ENCODE assay signal across 13 cellular contexts in the genomic region with DNA sequence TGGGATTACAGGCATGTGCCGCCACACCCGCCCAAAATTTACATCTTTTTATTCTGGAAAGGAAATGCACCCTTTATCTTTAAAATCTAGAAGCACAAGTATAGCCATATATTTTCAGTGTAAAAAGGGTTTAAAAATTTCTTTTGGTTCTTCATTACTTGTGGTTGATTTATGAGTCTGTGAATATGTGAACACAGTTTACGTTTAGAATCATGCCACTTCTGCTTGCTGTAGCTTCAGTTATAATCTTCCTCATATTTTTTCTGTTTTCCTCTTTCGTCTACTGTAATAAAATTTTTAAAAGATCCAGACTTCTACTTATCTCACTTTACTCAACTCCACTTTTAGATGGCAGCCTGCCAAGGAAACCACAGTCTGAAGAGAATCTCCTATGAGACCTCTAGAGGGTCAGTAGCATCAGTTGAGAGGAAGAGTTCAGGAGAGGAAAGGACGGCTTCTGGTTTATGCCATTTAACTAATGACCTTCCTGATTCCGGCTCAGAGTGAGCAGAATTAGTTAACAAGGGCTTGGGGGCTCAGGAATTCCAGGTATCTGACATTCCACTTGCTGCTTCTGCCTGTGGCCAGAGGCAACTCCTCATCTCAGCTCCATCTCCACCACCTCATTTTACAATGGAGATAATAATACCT. TPM values are rescaled to one million over a fixed set of nuclear protein-coding genes. Genes with fewer than 3 reads are reported as not detected.
DNase-seq lines count a peak whose midpoint lies in the region; ATAC-seq and TF ChIP-seq lines count a peak whose summit lies in the region.
"Had no signal": no experiment of that assay in that cellular context is flagged by ENCODE, and none has a peak within 500 bp of the region (broad histone marks: within the 10 kb centered on the region; RNA-seq: fewer than 3 reads in every experiment).

No MANE protein-coding gene starts in this region.

- no peak for TF ChIP-seq EP300 in suprapubic skin (IDR thresholded peaks at IDR 0.05)

- peaks cover 9 to 14% (median 12%) of the 10 kb centered on the region in 10 experiments for H3K4me1 ChIP-seq in BLaER1 treated with 17β-estradiol and CSF1 and Interleukin-3, amounts not matched to agents 10 nM and 100 nM
- no peaks in the 10 kb centered on the region for H3K4me1 ChIP-seq in hepatocyte (ENCODE audit: insufficient read depth)
- peaks cover 9% of the 10 kb centered on the region for H3K4me1 ChIP-seq in suprapubic skin
- peaks cover 0 to 3% of the 10 kb centered on the region in 2 donors for H3K4me1 ChIP-seq in aorta (ENCODE audit: control insufficient read depth in 1 of 2, insufficient read depth in 2 of 2, low read length in 2 of 2)

- TF ChIP-seq POLR2A in suprapubic skin (IDR thresholded peaks at IDR 0.05): no peak

- no peaks in the 10 kb centered on the region for H3K9me3 ChIP-seq in BLaER1 treated with 17β-estradiol and CSF1 and Interleukin-3, amounts not matched to agents 10 nM and 100 nM (replicated peaks in 1 of 11)
- H3K9me3 ChIP-seq in SK-N-MC (ENCODE audit: low read depth, low read length) (no peaks in the 10 kb centered on the region), hepatocyte (ENCODE audit: low read depth) (no peaks in the 10 kb centered on the region), suprapubic skin (no peaks in the 10 kb centered on the region), aorta (ENCODE audit: control insufficient read depth, low read length) (no peaks in the 10 kb centered on the region)
- H3K9me3 ChIP-seq: tibial nerve had no signal

- H3K9me2 ChIP-seq in hepatocyte (replicated peaks; ENCODE audit: insufficient read depth): no peaks in the 10 kb centered on the region

- no peaks in the 10 kb centered on the region for H3K36me3 ChIP-seq in BLaER1 treated with 17β-estradiol and CSF1 and Interleukin-3, amounts not matched to agents 10 nM and 100 nM
- H3K36me3 ChIP-seq in SK-N-MC (ENCODE audit: insufficient read depth, low read length) (no peaks in the 10 kb centered on the region), hepatocyte (replicated peaks; ENCODE audit: insufficient read depth, low read depth) (no peaks in the 10 kb centered on the region), suprapubic skin (no peaks in the 10 kb centered on the region), aorta (ENCODE audit: control insufficient read depth in 1 of 2, insufficient read depth in 2 of 2, low read length in 1 of 2) (no peaks in the 10 kb centered on the region)
- H3K36me3 ChIP-seq: tibial nerve had no signal

- 49% methylated on average over 6 of the region's 6 CpGs for WGBS in hepatocyte (ENCODE audit: low lambda C conversion rate, missing lambda C conversion rate)
- 56% methylated on average over 6 of the region's 6 CpGs for WGBS in suprapubic skin
- WGBS in aorta, 2 donors: 82 to 84% methylated on average over 6 of the region's 6 CpGs

- ATAC-seq in HG02852 (IDR thresholded peaks at IDR 0.05; ENCODE audit: unreplicated experiment): no peak
- no peak for ATAC-seq in aorta (ENCODE audit: low FRiP score)
- ATAC-seq in HG02840 (IDR thresholded peaks at IDR 0.05; ENCODE audit: low FRiP score, unreplicated experiment): no peak
- ATAC-seq: HCT116 had no signal

- no peaks in the 10 kb centered on the region for H4K20me1 ChIP-seq in BLaER1 treated with 17β-estradiol and CSF1 and Interleukin-3, amounts not matched to agents 10 nM and 100 nM
- no peaks in the 10 kb centered on the region for H4K20me1 ChIP-seq in hepatocyte (ENCODE audit: insufficient read depth, poor library complexity, severe bottlenecking)

- intact Hi-C loops in aorta (cut with DNase I): no loop called here

- H3K79me2 ChIP-seq in hepatocyte: no peaks in the 10 kb centered on the region

- H3K27me3 ChIP-seq in BLaER1 treated with 17β-estradiol and CSF1 and Interleukin-3, amounts not matched to agents 10 nM and 100 nM: no peaks in the 10 kb centered on the region
- H3K27me3 ChIP-seq in hepatocyte: peaks cover 3% of the 10 kb centered on the region
- H3K27me3 ChIP-seq in suprapubic skin: no peaks in the 10 kb centered on the region
- no peaks in the 10 kb centered on the region for H3K27me3 ChIP-seq in aorta (ENCODE audit: control insufficient read depth in 1 of 2, insufficient read depth in 2 of 2, low read length in 1 of 2)
- H3K27me3 ChIP-seq: tibial nerve had no signal

- H2AFZ ChIP-seq in hepatocyte: no peak overlapping the region

- no peak overlapping the region for H3K4me3 ChIP-seq in BLaER1 treated with 17β-estradiol and CSF1 and Interleukin-3, amounts not matched to agents 10 nM and 100 nM
- H3K4me3 ChIP-seq in SK-N-MC (no peak overlapping the region), hepatocyte (no peak overlapping the region), suprapubic skin (no peak overlapping the region), aorta (ENCODE audit: low read length in 2 of 2) (no peak overlapping the region)
- H3K4me3 ChIP-seq: tibial nerve had no signal

- peak; percentile 5 for DNase-seq in HT-29 (ENCODE audit: low spot score)
- DNase-seq in SK-N-MC (ENCODE audit: low read depth, low spot score): peak; percentile 30
- DNase-seq in hepatocyte (ENCODE audit: low spot score): peak; percentile 67
- DNase-seq in suprapubic skin (ENCODE audit: low spot score in 2 of 2): no peak
- no peak for DNase-seq in aorta
- DNase-seq: CD4-positive, alpha-beta T cell had no signal

- TF ChIP-seq CTCF in hepatocyte (IDR thresholded peaks at IDR 0.05; ENCODE audit: poor library complexity) (no peak), suprapubic skin (IDR thresholded peaks at IDR 0.05) (no peak)

- H3K9ac ChIP-seq in BLaER1 treated with 17β-estradiol and CSF1 and Interleukin-3, amounts not matched to agents 10 nM and 100 nM: no peak overlapping the region
- H3K9ac ChIP-seq in SK-N-MC (ENCODE audit: insufficient read length): no peak overlapping the region

- peak overlapping the region; percentile 23 to 71 (median 59) for H3K4me2 ChIP-seq in BLaER1 treated with 17β-estradiol and CSF1 and Interleukin-3, amounts not matched to agents 10 nM and 100 nM
- peak overlapping the region; percentile 17 for H3K4me2 ChIP-seq in hepatocyte

- H3K27ac ChIP-seq in BLaER1 treated with 17β-estradiol and CSF1 and Interleukin-3, amounts not matched to agents 10 nM and 100 nM: no peak overlapping the region
- H3K27ac ChIP-seq in SK-N-MC (no peak overlapping the region), hepatocyte (no peak overlapping the region), suprapubic skin (no peak overlapping the region), aorta (ENCODE audit: low read depth in 1 of 2, low read length in 2 of 2) (no peak overlapping the region)
- H3K27ac ChIP-seq: HL-60, tibial nerve had no signal

RNA-seq across cellular contexts. Expression of a gene that starts 21.4 kb away (rescaled TPM):
- total RNA-seq in HT-29 (2014; rRNA removed; shearing (Covaris generic)): 0.28 and 1.3 TPM in 2 replicates
- total RNA-seq in hepatocyte (12.2 and 27.9 TPM in 2 replicates), suprapubic skin (10 to 100 TPM in 2 of 4 donors, 1 to 10 TPM in 2; 6.2 to 12.1 (median 10.0) TPM), aorta (10 to 100 TPM; 27.1 to 57.1 TPM)
- polyA plus RNA-seq in hepatocyte (14.0 and 18.4 TPM in 2 replicates), aorta (1 to 10 TPM; 2.6 to 8.6 TPM)
- total RNA-seq: T-helper 2 cell treated with Interferon-gamma antibody and Interleukin-4, amounts not matched to agents 100 ng/mL and 5 ng/mL, for 36 hours had no signal

Comparison
In these comparisons a context has a peak if more than half of its experiments do, and no peak if none do; other contexts are left out.
1. DNase-seq: peak in HT-29 (single experiment), SK-N-MC (single experiment) and hepatocyte (single experiment); none in suprapubic skin (0 of 2) and aorta (0 of 2).